ENCODE assay signal across 8 cellular contexts in the genomic region with DNA sequence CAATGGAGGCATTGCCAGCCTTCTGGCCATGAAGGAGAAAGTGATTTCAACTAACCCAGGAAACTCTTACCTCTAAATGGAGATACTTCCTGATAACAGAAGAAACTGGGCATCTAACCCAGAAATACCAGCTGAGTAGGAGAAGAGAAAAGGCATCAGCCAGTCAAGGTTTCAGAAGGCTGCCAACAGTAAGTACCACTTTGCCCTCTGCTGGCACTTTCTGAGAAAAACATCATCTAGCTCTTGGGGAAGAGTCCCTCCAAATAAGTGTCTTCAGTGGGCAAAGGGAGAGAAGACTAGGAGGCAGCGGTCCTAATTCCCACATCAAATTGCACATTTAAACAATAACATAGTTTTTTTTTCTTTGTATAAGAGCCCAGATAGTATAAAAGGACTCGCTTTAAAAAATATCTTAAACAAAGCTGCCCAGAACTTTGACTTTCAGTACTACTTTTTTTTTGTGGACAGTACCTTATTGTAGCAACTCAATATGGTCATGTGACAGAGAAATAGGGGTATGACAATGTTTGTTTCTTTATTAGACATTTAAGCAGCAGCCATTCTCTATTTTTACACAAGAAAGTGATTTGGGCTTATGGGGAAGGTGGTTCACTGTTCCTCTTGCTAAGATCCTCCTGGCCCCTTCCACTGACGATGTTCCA.
A peak's percentile ranks its signal among the peaks of the same experiment; 100 is the strongest.
DNase-seq lines count a peak whose midpoint lies in the region; ATAC-seq and TF ChIP-seq lines count a peak whose summit lies in the region.

No MANE protein-coding gene starts in this region.

- H3K4me1 Mint-ChIP-seq in activated CD4-positive, alpha-beta T cell treated with anti-CD3 and anti-CD28 coated beads, Interleukin-2, amount 10 ng/mL, durations not matched to agents 24 days and 14 days = peaks cover 2% of the 10 kb centered on the region

- no peak overlapping the region for H3K9ac ChIP-seq in KMS-11

- TF ChIP-seq CTCF in KMS-11 (conservative IDR thresholded peaks at IDR 0.05; ENCODE audit: low read depth, low read length) = peak; percentile 91
- no peak for TF ChIP-seq CTCF in omental fat pad (IDR thresholded peaks at IDR 0.05)

- no peaks in the 10 kb centered on the region for H3K79me2 ChIP-seq in KMS-11 (ENCODE audit: insufficient read depth, low read depth)

- peaks cover 3% of the 10 kb centered on the region for H3K27me3 Mint-ChIP-seq in activated CD4-positive, alpha-beta T cell treated with anti-CD3 and anti-CD28 coated beads, Interleukin-2, amount 10 ng/mL, durations not matched to agents 24 days and 14 days

- H3K27ac Mint-ChIP-seq in activated CD4-positive, alpha-beta T cell treated with anti-CD3 and anti-CD28 coated beads, Interleukin-2, amount 10 ng/mL, durations not matched to agents 24 days and 14 days = no peak overlapping the region

- H3K9me3 Mint-ChIP-seq in activated CD4-positive, alpha-beta T cell treated with anti-CD3 and anti-CD28 coated beads, Interleukin-2, amount 10 ng/mL, durations not matched to agents 24 days and 14 days = no peaks in the 10 kb centered on the region

- no peak overlapping the region for H3K27ac ChIP-seq in KMS-11

- peaks cover 4% of the 10 kb centered on the region for H3K4me1 ChIP-seq in KMS-11 (ENCODE audit: low read depth, poor library complexity, severe bottlenecking)

- H3K36me3 ChIP-seq in KMS-11 (ENCODE audit: insufficient read depth) = no peaks in the 10 kb centered on the region

- intact Hi-C loops in activated CD4-positive, alpha-beta T cell treated with anti-CD3 and anti-CD28 coated beads, Interleukin-2, amount 10 ng/mL, durations not matched to agents 24 days and 14 days (cut with micrococcal nuclease) = loop anchor here (10.0 kb wide), 2 partner anchors 321 to 501 kb away; no protein-coding TSS in a partner anchor

- H3K36me3 Mint-ChIP-seq in activated CD4-positive, alpha-beta T cell treated with anti-CD3 and anti-CD28 coated beads, Interleukin-2, amount 10 ng/mL, durations not matched to agents 24 days and 14 days (ENCODE audit: low read depth) = no peaks in the 10 kb centered on the region

- no peak overlapping the region for H3K4me2 ChIP-seq in KMS-11

- H2AFZ ChIP-seq in KMS-11 (ENCODE audit: low read depth) = no peak overlapping the region

- H3K27me3 ChIP-seq in KMS-11 (ENCODE audit: insufficient read depth, low read depth) = no peaks in the 10 kb centered on the region

- H3K4me3 Mint-ChIP-seq in activated CD4-positive, alpha-beta T cell treated with anti-CD3 and anti-CD28 coated beads, Interleukin-2, amount 10 ng/mL, durations not matched to agents 24 days and 14 days = no peak overlapping the region

- no peak overlapping the region for H3K4me3 ChIP-seq in KMS-11 (IDR thresholded peaks at IDR 0.05; ENCODE audit: insufficient read depth, low read depth, low read length)

- no peaks in the 10 kb centered on the region for H4K20me1 ChIP-seq in KMS-11 (ENCODE audit: insufficient read depth)

- peak; percentile 66 for ATAC-seq in omental fat pad (ENCODE audit: low FRiP score)
- no peak for ATAC-seq in HG03439 (IDR thresholded peaks at IDR 0.05; ENCODE audit: unreplicated experiment)

- DNase-seq in activated CD4-positive, alpha-beta T cell treated with anti-CD3 and anti-CD28 coated beads, Interleukin-2, amount 10 ng/mL, durations not matched to agents 24 days and 14 days = peak; percentile 63
- DNase-seq in activated CD4-positive, alpha-beta T cell treated with anti-CD3 and anti-CD28 coated beads, Interleukin-2, amount 50 U/mL, for 1 hour = no peak
- DNase-seq in GOT3 (lab: John Stamatoyannopoulos, UW) (peak; percentile 1), RPMI7951 (ENCODE audit: low read depth) (peak; percentile 27), fibroblast of gingiva (ENCODE audit: low read depth) (peak; percentile 46), omental fat pad (ENCODE audit: low spot score) (no peak)

Comparison
In these comparisons a context has a peak if more than half of its experiments do, and no peak if none do; other contexts are left out.
1. DNase-seq: peak in activated CD4-positive, alpha-beta T cell treated with anti-CD3 and anti-CD28 coated beads, Interleukin-2, amount 10 ng/mL, durations not matched to agents 24 days and 14 days (single experiment), GOT3 (single experiment), RPMI7951 (single experiment) and fibroblast of gingiva (single experiment); none in activated CD4-positive, alpha-beta T cell treated with anti-CD3 and anti-CD28 coated beads, Interleukin-2, amount 50 U/mL, for 1 hour (single experiment) and omental fat pad (single experiment).